In genomic region chr10:28393956-28394568, GRCh38 we compare ENCODE assay signal across 8 cellular contexts.
DNase-seq lines count a peak whose midpoint lies in the region; ATAC-seq, FAIRE-seq and TF ChIP-seq lines count a peak whose summit lies in the region.

No MANE protein-coding gene starts in this region.

- no peak overlapping the region for H2AFZ ChIP-seq in SU-DHL-6 (ENCODE audit: low read depth, low read length, severe bottlenecking)

- H3K9me3 ChIP-seq in SU-DHL-6 (ENCODE audit: insufficient read depth, low read length), result no peaks in the 10 kb centered on the region

- no peak for FAIRE-seq in GM12892 (lab: Jason Lieb, UNC)

- TF ChIP-seq CTCF in SU-DHL-6 (IDR thresholded peaks at IDR 0.05; ENCODE audit: insufficient read depth, low read length, poor library complexity, severe bottlenecking) (peak; percentile 80), retinal pigment epithelial cell (conservative IDR thresholded peaks at IDR 0.05; ENCODE audit: low read depth, low read length) (peak; percentile 96)

- H3K27ac ChIP-seq in SU-DHL-6 (ENCODE audit: low read depth, low read length), result no peak overlapping the region

- DNase-seq in DMS53 (lab: John Stamatoyannopoulos, UW), result peak; percentile 85
- peak; percentile 51 for DNase-seq in M059J (ENCODE audit: low read depth)
- DNase-seq in activated naive CD8-positive, alpha-beta T cell treated with anti-CD3 and anti-CD28 coated beads, Interleukin-2, amount 50 U/mL, for 16 hours (ENCODE audit: low read depth, low spot score), result peak; percentile 24
- peak; percentile 59 for DNase-seq in left ventricle myocardium superior
- DNase-seq in retinal pigment epithelial cell (ENCODE audit: low read depth), result peak; percentile 16
- DNase-seq in GM12892 (ENCODE audit: insufficient read length), result no peak

- no peaks in the 10 kb centered on the region for H3K27me3 ChIP-seq in SU-DHL-6 (ENCODE audit: low read length)

- H3K4me2 ChIP-seq in SU-DHL-6 (ENCODE audit: low read depth, low read length, poor library complexity, severe bottlenecking), result no peak overlapping the region

- H4K20me1 ChIP-seq in SU-DHL-6 (ENCODE audit: low read depth, low read length), result no peaks in the 10 kb centered on the region

- TF ChIP-seq POLR2A in GM12892 (IDR thresholded peaks at IDR 0.05; ENCODE audit: low read depth, low read length), result no peak

- no peaks in the 10 kb centered on the region for H3K36me3 ChIP-seq in SU-DHL-6 (ENCODE audit: low read length)

- ATAC-seq in GM21529 (IDR thresholded peaks at IDR 0.05; ENCODE audit: unreplicated experiment) (peak; percentile 76), left ventricle myocardium superior (peak; percentile 90)

- no peak overlapping the region for H3K9ac ChIP-seq in SU-DHL-6 (ENCODE audit: low read length)

- intact Hi-C loops in left ventricle myocardium superior (cut with micrococcal nuclease), result no loop called here

- no peaks in the 10 kb centered on the region for H3F3A ChIP-seq in SU-DHL-6 (ENCODE audit: insufficient read depth)

- no peaks in the 10 kb centered on the region for H3K9me2 ChIP-seq in SU-DHL-6 (replicated peaks; ENCODE audit: insufficient read depth, low read length)

- no peaks in the 10 kb centered on the region for H3K79me2 ChIP-seq in SU-DHL-6 (ENCODE audit: insufficient read depth, low read length)

- no peak overlapping the region for H3K4me3 ChIP-seq in SU-DHL-6 (ENCODE audit: insufficient read depth, low read length, poor library complexity, severe bottlenecking)
- no peak overlapping the region for H3K4me3 ChIP-seq in retinal pigment epithelial cell (ENCODE audit: low read length)
